In the genomic region with DNA sequence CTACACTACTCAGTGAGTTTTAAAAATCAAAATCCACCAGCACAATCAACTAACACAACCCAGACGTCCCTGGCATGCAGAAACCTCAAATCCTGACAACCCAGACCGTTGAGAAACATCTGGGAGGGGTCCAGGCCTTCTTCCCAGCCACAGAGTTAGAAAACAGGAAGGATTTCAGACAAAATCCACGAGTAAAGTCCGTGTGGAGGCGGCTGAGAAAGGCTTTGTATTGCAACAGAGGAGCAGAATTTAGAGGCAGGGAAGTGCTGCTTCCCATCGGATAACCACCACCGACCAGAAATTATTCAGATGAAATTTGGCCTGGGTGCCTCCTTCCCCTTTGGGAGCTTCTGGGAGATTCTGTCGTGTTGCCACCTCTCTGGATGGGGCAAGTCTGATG, we compare ENCODE assay signal across 1 cellular context.
TF ChIP-seq lines count a peak whose summit lies in the region.

No MANE protein-coding gene starts in this region.

TF ChIP-seq in liver, 16 proteins besides CTCF, POLR2A, EP300 and RAD21:
- TF ChIP-seq FOXA2 (IDR thresholded peaks at IDR 0.05), result no peak
- TF ChIP-seq, protein P1, sequence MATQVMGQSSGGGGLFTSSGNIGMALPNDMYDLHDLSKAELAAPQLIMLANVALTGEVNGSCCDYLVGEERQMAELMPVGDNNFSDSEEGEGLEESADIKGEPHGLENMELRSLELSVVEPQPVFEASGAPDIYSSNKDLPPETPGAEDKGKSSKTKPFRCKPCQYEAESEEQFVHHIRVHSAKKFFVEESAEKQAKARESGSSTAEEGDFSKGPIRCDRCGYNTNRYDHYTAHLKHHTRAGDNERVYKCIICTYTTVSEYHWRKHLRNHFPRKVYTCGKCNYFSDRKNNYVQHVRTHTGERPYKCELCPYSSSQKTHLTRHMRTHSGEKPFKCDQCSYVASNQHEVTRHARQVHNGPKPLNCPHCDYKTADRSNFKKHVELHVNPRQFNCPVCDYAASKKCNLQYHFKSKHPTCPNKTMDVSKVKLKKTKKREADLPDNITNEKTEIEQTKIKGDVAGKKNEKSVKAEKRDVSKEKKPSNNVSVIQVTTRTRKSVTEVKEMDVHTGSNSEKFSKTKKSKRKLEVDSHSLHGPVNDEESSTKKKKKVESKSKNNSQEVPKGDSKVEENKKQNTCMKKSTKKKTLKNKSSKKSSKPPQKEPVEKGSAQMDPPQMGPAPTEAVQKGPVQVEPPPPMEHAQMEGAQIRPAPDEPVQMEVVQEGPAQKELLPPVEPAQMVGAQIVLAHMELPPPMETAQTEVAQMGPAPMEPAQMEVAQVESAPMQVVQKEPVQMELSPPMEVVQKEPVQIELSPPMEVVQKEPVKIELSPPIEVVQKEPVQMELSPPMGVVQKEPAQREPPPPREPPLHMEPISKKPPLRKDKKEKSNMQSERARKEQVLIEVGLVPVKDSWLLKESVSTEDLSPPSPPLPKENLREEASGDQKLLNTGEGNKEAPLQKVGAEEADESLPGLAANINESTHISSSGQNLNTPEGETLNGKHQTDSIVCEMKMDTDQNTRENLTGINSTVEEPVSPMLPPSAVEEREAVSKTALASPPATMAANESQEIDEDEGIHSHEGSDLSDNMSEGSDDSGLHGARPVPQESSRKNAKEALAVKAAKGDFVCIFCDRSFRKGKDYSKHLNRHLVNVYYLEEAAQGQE (IDR thresholded peaks at IDR 0.05), result no peak
- no peak for TF ChIP-seq TAF1 (conservative IDR thresholded peaks at IDR 0.05)
- no peak for TF ChIP-seq FOXA1 (IDR thresholded peaks at IDR 0.05)
- TF ChIP-seq, protein P2, sequence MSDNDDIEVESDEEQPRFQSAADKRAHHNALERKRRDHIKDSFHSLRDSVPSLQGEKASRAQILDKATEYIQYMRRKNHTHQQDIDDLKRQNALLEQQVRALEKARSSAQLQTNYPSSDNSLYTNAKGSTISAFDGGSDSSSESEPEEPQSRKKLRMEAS (IDR thresholded peaks at IDR 0.05), result peak; percentile 74
- peak; percentile 42 for TF ChIP-seq HNF4G (IDR thresholded peaks at IDR 0.05)
- TF ChIP-seq NR2F2 (IDR thresholded peaks at IDR 0.05), result peak; percentile 46
- TF ChIP-seq JUND (IDR thresholded peaks at IDR 0.05), result peak; percentile 18 to 73
- TF ChIP-seq, protein P3, sequence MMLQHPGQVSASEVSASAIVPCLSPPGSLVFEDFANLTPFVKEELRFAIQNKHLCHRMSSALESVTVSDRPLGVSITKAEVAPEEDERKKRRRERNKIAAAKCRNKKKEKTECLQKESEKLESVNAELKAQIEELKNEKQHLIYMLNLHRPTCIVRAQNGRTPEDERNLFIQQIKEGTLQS (IDR thresholded peaks at IDR 0.05), result no peak
- TF ChIP-seq, protein P4, sequence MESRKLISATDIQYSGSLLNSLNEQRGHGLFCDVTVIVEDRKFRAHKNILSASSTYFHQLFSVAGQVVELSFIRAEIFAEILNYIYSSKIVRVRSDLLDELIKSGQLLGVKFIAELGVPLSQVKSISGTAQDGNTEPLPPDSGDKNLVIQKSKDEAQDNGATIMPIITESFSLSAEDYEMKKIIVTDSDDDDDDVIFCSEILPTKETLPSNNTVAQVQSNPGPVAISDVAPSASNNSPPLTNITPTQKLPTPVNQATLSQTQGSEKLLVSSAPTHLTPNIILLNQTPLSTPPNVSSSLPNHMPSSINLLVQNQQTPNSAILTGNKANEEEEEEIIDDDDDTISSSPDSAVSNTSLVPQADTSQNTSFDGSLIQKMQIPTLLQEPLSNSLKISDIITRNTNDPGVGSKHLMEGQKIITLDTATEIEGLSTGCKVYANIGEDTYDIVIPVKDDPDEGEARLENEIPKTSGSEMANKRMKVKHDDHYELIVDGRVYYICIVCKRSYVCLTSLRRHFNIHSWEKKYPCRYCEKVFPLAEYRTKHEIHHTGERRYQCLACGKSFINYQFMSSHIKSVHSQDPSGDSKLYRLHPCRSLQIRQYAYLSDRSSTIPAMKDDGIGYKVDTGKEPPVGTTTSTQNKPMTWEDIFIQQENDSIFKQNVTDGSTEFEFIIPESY (IDR thresholded peaks at IDR 0.05), result no peak
- peak; percentile 71 to 82 for TF ChIP-seq HNF4A (conservative IDR thresholded peaks at IDR 0.05)
- no peak for TF ChIP-seq GABPA (IDR thresholded peaks at IDR 0.05 in 1 of 2, conservative IDR thresholded peaks at IDR 0.05 in 1 of 2)
- peak; percentile 30 for TF ChIP-seq YY1 (IDR thresholded peaks at IDR 0.05)
- peak; percentile 67 to 78 for TF ChIP-seq RXRA (IDR thresholded peaks at IDR 0.05)
- peak; percentile 52 for TF ChIP-seq SP1 (IDR thresholded peaks at IDR 0.05)
- peak in 1 of 2 donors; percentile 69 for TF ChIP-seq EGR1 (IDR thresholded peaks at IDR 0.05; ENCODE audit: low read depth in 2 of 2)
TF ChIP-seq in liver: peak in this region for 9.
